Comparison of ENCODE assay signal across 16 cellular contexts in the genomic region with DNA sequence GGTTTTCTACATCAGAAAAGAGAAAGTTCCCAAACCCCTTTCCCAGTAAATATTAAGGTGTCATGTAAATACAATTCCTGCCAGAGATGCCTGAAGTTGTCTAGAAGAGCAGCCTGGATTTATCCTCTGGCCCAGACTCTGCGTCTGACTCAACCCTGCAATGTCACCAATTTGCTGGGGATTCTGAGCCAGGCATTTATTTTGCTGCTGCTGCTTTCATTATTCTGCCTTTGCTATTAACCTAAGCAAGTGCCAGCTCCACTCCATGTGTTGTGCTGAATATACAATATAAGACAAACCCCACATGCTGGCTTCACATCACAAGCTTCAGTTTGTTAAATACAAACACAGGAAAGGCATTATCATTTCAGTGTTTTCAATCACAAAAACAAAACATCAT. TPM values are rescaled to one million over a fixed set of nuclear protein-coding genes. Genes with fewer than 3 reads are reported as not detected.
DNase-seq lines count a peak whose midpoint lies in the region; ATAC-seq lines count a peak whose summit lies in the region.
"Had no signal": no experiment of that assay in that cellular context is flagged by ENCODE, and none has a peak within 500 bp of the region (broad histone marks: within the 10 kb centered on the region; RNA-seq: fewer than 3 reads in every experiment).

No MANE protein-coding gene starts in this region.

- H3K27me3 Mint-ChIP-seq in activated CD4-positive, alpha-beta T cell treated with anti-CD3 and anti-CD28 coated beads, Interleukin-2, amount 10 ng/mL, durations not matched to agents 24 days and 14 days: peaks cover 1% of the 10 kb centered on the region

- H3K27ac Mint-ChIP-seq in activated CD4-positive, alpha-beta T cell treated with anti-CD3 and anti-CD28 coated beads, Interleukin-2, amount 10 ng/mL, durations not matched to agents 24 days and 14 days: no peak overlapping the region
- H3K27ac Mint-ChIP-seq: stimulated activated naive CD8-positive, alpha-beta T cell treated with anti-CD3 and anti-CD28 coated beads, Interleukin-15, Interleukin-2, amounts not matched to agents 100 ng/mL and 50 ng/mL, for 24 hours had no signal

- no peaks in the 10 kb centered on the region for H3K36me3 Mint-ChIP-seq in activated CD4-positive, alpha-beta T cell treated with anti-CD3 and anti-CD28 coated beads, Interleukin-2, amount 10 ng/mL, durations not matched to agents 24 days and 14 days (ENCODE audit: low read depth)

- no peak for ATAC-seq in HG02885 (IDR thresholded peaks at IDR 0.05; ENCODE audit: poor library complexity, unreplicated experiment)
- ATAC-seq: gastrocnemius medialis had no signal

- no peak overlapping the region for H3K4me3 Mint-ChIP-seq in activated CD4-positive, alpha-beta T cell treated with anti-CD3 and anti-CD28 coated beads, Interleukin-2, amount 10 ng/mL, durations not matched to agents 24 days and 14 days
- H3K4me3 Mint-ChIP-seq: stimulated activated naive CD8-positive, alpha-beta T cell treated with anti-CD3 and anti-CD28 coated beads, Interleukin-15, Interleukin-2, amounts not matched to agents 100 ng/mL and 50 ng/mL, for 24 hours had no signal

- peak overlapping the region; percentile 42 for H3K27ac ChIP-seq in cingulate gyrus (ENCODE audit: low read depth, low read length)
- H3K27ac ChIP-seq: BLaER1 treated with 17β-estradiol and CSF1 and Interleukin-3, amounts not matched to agents 10 nM and 100 nM; gastrocnemius medialis; neutrophil; VCaP had no signal

- DNase-seq in Daoy (ENCODE audit: low read depth) (peak; percentile 19), NCI-H1694 treated with DMSO at 0.1 percent for 48 hours (lab: John Stamatoyannopoulos, UW) (peak; percentile 23), midbrain (lab: John Stamatoyannopoulos, UW) (peak; percentile 54), middle frontal gyrus (ENCODE audit: extremely low spot score, low spot score) (no peak), SIG-M5 treated with dmso at 0.1 percent for 504 hours (lab: John Stamatoyannopoulos, UW; ENCODE audit: unreplicated experiment) (no peak)
- no peak for DNase-seq in activated CD4-positive, alpha-beta T cell treated with anti-CD3 and anti-CD28 coated beads, Interleukin-2, amount 10 ng/mL, durations not matched to agents 24 days and 14 days
- DNase-seq: gastrocnemius medialis, H7, mesendoderm, small intestine had no signal

- H3K9me3 Mint-ChIP-seq in activated CD4-positive, alpha-beta T cell treated with anti-CD3 and anti-CD28 coated beads, Interleukin-2, amount 10 ng/mL, durations not matched to agents 24 days and 14 days: no peaks in the 10 kb centered on the region
- H3K9me3 Mint-ChIP-seq: stimulated activated naive CD8-positive, alpha-beta T cell treated with anti-CD3 and anti-CD28 coated beads, Interleukin-15, Interleukin-2, amounts not matched to agents 100 ng/mL and 50 ng/mL, for 24 hours had no signal

- H3K4me1 Mint-ChIP-seq in activated CD4-positive, alpha-beta T cell treated with anti-CD3 and anti-CD28 coated beads, Interleukin-2, amount 10 ng/mL, durations not matched to agents 24 days and 14 days: no peaks in the 10 kb centered on the region

- intact Hi-C loops in activated CD4-positive, alpha-beta T cell treated with anti-CD3 and anti-CD28 coated beads, Interleukin-2, amount 10 ng/mL, durations not matched to agents 24 days and 14 days (cut with micrococcal nuclease): no loop called here

RNA-seq across cellular contexts. Expression of a gene that starts 59.1 kb away (rescaled TPM):
- total RNA-seq in Daoy (2014; rRNA removed; shearing (Covaris generic)): 5.9 and 13.9 TPM in 2 replicates
- total RNA-seq in activated CD4-positive, alpha-beta T cell treated with anti-CD3 and anti-CD28 coated beads, Interleukin-2, amount 10 ng/mL, durations not matched to agents 24 days and 14 days: 1.9 and 2.1 TPM in 2 replicates

Comparison
In these comparisons a context has a peak if more than half of its experiments do, and no peak if none do; other contexts are left out.
1. DNase-seq: peak in Daoy (single experiment), NCI-H1694 treated with DMSO at 0.1 percent for 48 hours (single experiment) and midbrain (single experiment); none in middle frontal gyrus (single experiment), activated CD4-positive, alpha-beta T cell treated with anti-CD3 and anti-CD28 coated beads, Interleukin-2, amount 10 ng/mL, durations not matched to agents 24 days and 14 days (single experiment) and SIG-M5 treated with dmso at 0.1 percent for 504 hours (single experiment).